ENCODE assay signal across 27 cellular contexts in the genomic region with DNA sequence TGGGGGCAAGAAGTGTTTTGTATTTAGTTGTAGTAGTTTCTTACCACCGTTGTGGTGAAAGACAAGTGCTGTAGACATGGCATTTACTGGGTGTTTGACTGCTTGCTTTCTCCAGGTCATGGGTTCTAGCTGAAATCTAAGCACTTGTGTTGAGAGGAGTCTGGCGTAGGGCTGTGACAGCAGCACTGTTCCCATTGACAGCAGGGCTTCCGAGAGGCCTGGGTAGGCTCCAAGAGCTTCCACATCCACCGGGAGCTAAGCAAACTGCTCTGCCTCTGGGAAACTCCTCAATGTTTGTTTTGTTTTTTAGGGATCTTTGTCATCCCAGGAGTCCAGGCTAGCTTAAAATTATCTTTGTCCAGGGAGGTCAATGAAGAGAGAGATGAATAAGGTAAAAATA. TPM values are rescaled to one million over a fixed set of nuclear protein-coding genes. Genes with fewer than 3 reads are reported as not detected.
DNase-seq lines count a peak whose midpoint lies in the region; ATAC-seq and TF ChIP-seq lines count a peak whose summit lies in the region.
"Had no signal": no experiment of that assay in that cellular context is flagged by ENCODE, and none has a peak within 500 bp of the region (broad histone marks: within the 10 kb centered on the region; RNA-seq: fewer than 3 reads in every experiment).

No MANE protein-coding gene starts in this region.

- no peak for TF ChIP-seq EP300 in SK-N-SH (IDR thresholded peaks at IDR 0.05; ENCODE audit: borderline replicate concordance in 1 of 2, low read depth in 1 of 2, low read length in 1 of 2)

- H2AFZ ChIP-seq in SK-N-SH (ENCODE audit: low read depth): no peak overlapping the region
- H2AFZ ChIP-seq: neural progenitor cell had no signal

- no peaks in the 10 kb centered on the region for H3F3A ChIP-seq in SK-N-SH (replicated peaks; ENCODE audit: insufficient read depth)

- no peaks in the 10 kb centered on the region for H3K9me2 ChIP-seq in SK-N-SH

- H3K36me3 ChIP-seq in SK-N-SH (replicated peaks in 1 of 2; ENCODE audit: control insufficient read depth in 1 of 2, insufficient read depth in 2 of 2, low read length in 1 of 2): no peaks in the 10 kb centered on the region
- H3K36me3 ChIP-seq: neural progenitor cell, SJCRH30 had no signal

- DNase-seq in DMS 273 treated with DMSO at 0.1 percent for 48 hours (lab: John Stamatoyannopoulos, UW) (peak; percentile 39), NCI-H69 (lab: John Stamatoyannopoulos, UW) (peak; percentile 63), fibroblast of villous mesenchyme (ENCODE audit: low read depth) (peak; percentile 4), medulla oblongata (ENCODE audit: extremely low spot score) (peak; percentile 52), SK-N-SH (no peak), occipital lobe (lab: John Stamatoyannopoulos, UW) (no peak), foreskin keratinocyte (no peak), HuH-7.5 (ENCODE audit: low spot score) (no peak)
- DNase-seq: activated CD4-positive, CD25-positive, alpha-beta regulatory T cell treated with anti-CD3 and anti-CD28 coated beads, Interleukin-2, amount 50 U/mL, for 72 hours; activated CD8-positive, alpha-beta T cell treated with anti-CD3 and anti-CD28 coated beads, Interleukin-2, amount 10 ng/mL, durations not matched to agents 7 days and 5 days; activated effector memory CD4-positive, alpha-beta T cell treated with Interleukin-2 at 50 U/mL for 16 hours; aorta; EL; HFFc6; kidney glomerular epithelial cell; mammary epithelial cell; NCI-H2029 treated with DMSO at 0.1 percent for 48 hours; NCI-H446; NK-92 treated with Interleukin-12 subunit alpha and Interleukin-12 subunit beta, amount 100 ng/mL, for 24 hours; SJCRH30; stimulated activated CD4-positive, alpha-beta T cell treated with anti-CD3 and anti-CD28 coated beads, Interleukin-15, amount 100 ng/mL, for 24 hours; stimulated activated naive CD4-positive, alpha-beta T cell treated with Interleukin-2 at 50 U/mL for 16 hours had no signal

- H3K9me3 ChIP-seq in SK-N-SH: no peaks in the 10 kb centered on the region

- ATAC-seq in foreskin keratinocyte: no peak
- ATAC-seq: activated CD8-positive, alpha-beta T cell treated with anti-CD3 and anti-CD28 coated beads, Interleukin-2, amount 10 ng/mL, durations not matched to agents 7 days and 5 days; Panc1 had no signal

- H3K4me1 ChIP-seq in SK-N-SH (ENCODE audit: control insufficient read depth in 1 of 2, insufficient read depth in 2 of 2, low read depth in 1 of 2, low read length in 1 of 2): peaks cover 0 to 3% of the 10 kb centered on the region in 2 experiments; a peak in 2 of 4 replicates
- no peaks in the 10 kb centered on the region for H3K4me1 ChIP-seq in foreskin keratinocyte
- H3K4me1 ChIP-seq: neural progenitor cell, SJCRH30 had no signal

- CTCF ChIA-PET in SK-N-SH (lab: Yijun Ruan, JAX): no interaction called here

- TF ChIP-seq RAD21 in SK-N-SH (IDR thresholded peaks at IDR 0.05; ENCODE audit: low read length): no peak

- no peak overlapping the region for H3K9ac ChIP-seq in SK-N-SH
- H3K9ac ChIP-seq: KMS-11, neural progenitor cell had no signal

- H3K4me3 ChIP-seq in fibroblast of villous mesenchyme (ENCODE audit: low read depth, low read length): no peak overlapping the region
- no peak overlapping the region for H3K4me3 ChIP-seq in SK-N-SH (ENCODE audit: low read depth in 2 of 2, low read length in 1 of 2)
- H3K4me3 ChIP-seq: neural progenitor cell, SJCRH30 had no signal

- H3K4me2 ChIP-seq in SK-N-SH: no peak overlapping the region
- H3K4me2 ChIP-seq: KMS-11, neural progenitor cell had no signal

- POLR2A ChIA-PET in SK-N-SH (lab: Yijun Ruan, JAX): no interaction called here

- H4K20me1 ChIP-seq in SK-N-SH (ENCODE audit: insufficient read depth): no peaks in the 10 kb centered on the region

- H3K27ac ChIP-seq in SK-N-SH (ENCODE audit: low read depth in 2 of 2, low read length in 1 of 2) (no peak overlapping the region), foreskin keratinocyte (no peak overlapping the region)
- H3K27ac ChIP-seq: KMS-11, neural progenitor cell, SJCRH30 had no signal

- 71% methylated on average over 4 of the region's 4 CpGs for WGBS in SK-N-SH (ENCODE audit: low lambda C conversion rate)

- no peak for TF ChIP-seq CTCF in fibroblast of villous mesenchyme (IDR thresholded peaks at IDR 0.05; ENCODE audit: insufficient read depth, low read depth, low read length)
- no peak for TF ChIP-seq CTCF in SK-N-SH (IDR thresholded peaks at IDR 0.05)
- TF ChIP-seq CTCF in foreskin keratinocyte (conservative IDR thresholded peaks at IDR 0.05): no peak

- H3K79me2 ChIP-seq in SK-N-SH (ENCODE audit: insufficient read depth): no peaks in the 10 kb centered on the region

- H3K27me3 ChIP-seq in SK-N-SH (ENCODE audit: insufficient read depth) (no peaks in the 10 kb centered on the region), foreskin keratinocyte (no peaks in the 10 kb centered on the region)
- H3K27me3 ChIP-seq: neural progenitor cell, SJCRH30 had no signal

TF ChIP-seq in SK-N-SH, 30 proteins besides CTCF, POLR2A, EP300 and RAD21:
- TF ChIP-seq RFX5 (IDR thresholded peaks at IDR 0.05; ENCODE audit: low read length) (no peak), FOXJ3 (CRISPR knock-in tag; IDR thresholded peaks at IDR 0.05) (no peak), NRF1 (IDR thresholded peaks at IDR 0.05; ENCODE audit: low read depth, low read length) (no peak), MXI1 (IDR thresholded peaks at IDR 0.05; ENCODE audit: low read depth, low read length) (no peak), USF2 (IDR thresholded peaks at IDR 0.05; ENCODE audit: borderline replicate concordance, low read depth, low read length) (no peak), TAF1 (IDR thresholded peaks at IDR 0.05; ENCODE audit: borderline replicate concordance, low read depth, low read length) (no peak), TEAD4 (IDR thresholded peaks at IDR 0.05; ENCODE audit: borderline replicate concordance, insufficient read depth) (no peak), NFIC (IDR thresholded peaks at IDR 0.05; ENCODE audit: borderline replicate concordance) (no peak)
- TF ChIP-seq, protein P1, sequence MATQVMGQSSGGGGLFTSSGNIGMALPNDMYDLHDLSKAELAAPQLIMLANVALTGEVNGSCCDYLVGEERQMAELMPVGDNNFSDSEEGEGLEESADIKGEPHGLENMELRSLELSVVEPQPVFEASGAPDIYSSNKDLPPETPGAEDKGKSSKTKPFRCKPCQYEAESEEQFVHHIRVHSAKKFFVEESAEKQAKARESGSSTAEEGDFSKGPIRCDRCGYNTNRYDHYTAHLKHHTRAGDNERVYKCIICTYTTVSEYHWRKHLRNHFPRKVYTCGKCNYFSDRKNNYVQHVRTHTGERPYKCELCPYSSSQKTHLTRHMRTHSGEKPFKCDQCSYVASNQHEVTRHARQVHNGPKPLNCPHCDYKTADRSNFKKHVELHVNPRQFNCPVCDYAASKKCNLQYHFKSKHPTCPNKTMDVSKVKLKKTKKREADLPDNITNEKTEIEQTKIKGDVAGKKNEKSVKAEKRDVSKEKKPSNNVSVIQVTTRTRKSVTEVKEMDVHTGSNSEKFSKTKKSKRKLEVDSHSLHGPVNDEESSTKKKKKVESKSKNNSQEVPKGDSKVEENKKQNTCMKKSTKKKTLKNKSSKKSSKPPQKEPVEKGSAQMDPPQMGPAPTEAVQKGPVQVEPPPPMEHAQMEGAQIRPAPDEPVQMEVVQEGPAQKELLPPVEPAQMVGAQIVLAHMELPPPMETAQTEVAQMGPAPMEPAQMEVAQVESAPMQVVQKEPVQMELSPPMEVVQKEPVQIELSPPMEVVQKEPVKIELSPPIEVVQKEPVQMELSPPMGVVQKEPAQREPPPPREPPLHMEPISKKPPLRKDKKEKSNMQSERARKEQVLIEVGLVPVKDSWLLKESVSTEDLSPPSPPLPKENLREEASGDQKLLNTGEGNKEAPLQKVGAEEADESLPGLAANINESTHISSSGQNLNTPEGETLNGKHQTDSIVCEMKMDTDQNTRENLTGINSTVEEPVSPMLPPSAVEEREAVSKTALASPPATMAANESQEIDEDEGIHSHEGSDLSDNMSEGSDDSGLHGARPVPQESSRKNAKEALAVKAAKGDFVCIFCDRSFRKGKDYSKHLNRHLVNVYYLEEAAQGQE (IDR thresholded peaks at IDR 0.05; ENCODE audit: low read depth, low read length): no peak
- TF ChIP-seq, protein P2, sequence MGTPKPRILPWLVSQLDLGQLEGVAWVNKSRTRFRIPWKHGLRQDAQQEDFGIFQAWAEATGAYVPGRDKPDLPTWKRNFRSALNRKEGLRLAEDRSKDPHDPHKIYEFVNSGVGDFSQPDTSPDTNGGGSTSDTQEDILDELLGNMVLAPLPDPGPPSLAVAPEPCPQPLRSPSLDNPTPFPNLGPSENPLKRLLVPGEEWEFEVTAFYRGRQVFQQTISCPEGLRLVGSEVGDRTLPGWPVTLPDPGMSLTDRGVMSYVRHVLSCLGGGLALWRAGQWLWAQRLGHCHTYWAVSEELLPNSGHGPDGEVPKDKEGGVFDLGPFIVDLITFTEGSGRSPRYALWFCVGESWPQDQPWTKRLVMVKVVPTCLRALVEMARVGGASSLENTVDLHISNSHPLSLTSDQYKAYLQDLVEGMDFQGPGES (IDR thresholded peaks at IDR 0.05; ENCODE audit: low read depth, low read length): no peak

RNA-seq across cellular contexts. Expression of gene BMPR1B, which starts 44.3 kb away (rescaled TPM):
- 2.3 and 4.3 TPM in 2 replicates for total RNA-seq in fibroblast of villous mesenchyme
- polyA plus RNA-seq in SK-N-SH (2012; rRNA removed): 0.16 and 0.26 TPM in 2 replicates
- polyA plus RNA-seq in SK-N-SH (2012; cell fraction: cytosol; rRNA removed): 0.24 and 0.30 TPM in 2 replicates
- 0.11 and 0.15 TPM in 2 replicates for polyA plus RNA-seq in SK-N-SH (2012; cell fraction: nucleus; rRNA removed)
- 23.6 TPM for total RNA-seq in occipital lobe
- total RNA-seq in foreskin keratinocyte: 0.10 and 0.21 TPM in 2 replicates
- polyA plus RNA-seq in foreskin keratinocyte: 0.02 and 0.06 TPM in 2 replicates
- total RNA-seq: activated CD8-positive, alpha-beta T cell treated with anti-CD3 and anti-CD28 coated beads, Interleukin-2, amount 10 ng/mL, durations not matched to agents 7 days and 5 days; HFFc6; T-helper 1 cell treated with Interleukin-12 subunit alpha and Interleukin-12 subunit beta and Interleukin-4 antibody, amounts not matched to agents 30 ng/mL and 1 ng/mL, for 36 hours had no signal
- polyA plus RNA-seq: CD14-positive monocyte had no signal

Comparison
In these comparisons a context has a peak if more than half of its experiments do, and no peak if none do; other contexts are left out.
1. DNase-seq: peak in DMS 273 treated with DMSO at 0.1 percent for 48 hours (single experiment), NCI-H69 (single experiment), fibroblast of villous mesenchyme (single experiment) and medulla oblongata (single experiment); none in SK-N-SH (single experiment), occipital lobe (single experiment), foreskin keratinocyte (0 of 2) and HuH-7.5 (single experiment).